In the genomic region with DNA sequence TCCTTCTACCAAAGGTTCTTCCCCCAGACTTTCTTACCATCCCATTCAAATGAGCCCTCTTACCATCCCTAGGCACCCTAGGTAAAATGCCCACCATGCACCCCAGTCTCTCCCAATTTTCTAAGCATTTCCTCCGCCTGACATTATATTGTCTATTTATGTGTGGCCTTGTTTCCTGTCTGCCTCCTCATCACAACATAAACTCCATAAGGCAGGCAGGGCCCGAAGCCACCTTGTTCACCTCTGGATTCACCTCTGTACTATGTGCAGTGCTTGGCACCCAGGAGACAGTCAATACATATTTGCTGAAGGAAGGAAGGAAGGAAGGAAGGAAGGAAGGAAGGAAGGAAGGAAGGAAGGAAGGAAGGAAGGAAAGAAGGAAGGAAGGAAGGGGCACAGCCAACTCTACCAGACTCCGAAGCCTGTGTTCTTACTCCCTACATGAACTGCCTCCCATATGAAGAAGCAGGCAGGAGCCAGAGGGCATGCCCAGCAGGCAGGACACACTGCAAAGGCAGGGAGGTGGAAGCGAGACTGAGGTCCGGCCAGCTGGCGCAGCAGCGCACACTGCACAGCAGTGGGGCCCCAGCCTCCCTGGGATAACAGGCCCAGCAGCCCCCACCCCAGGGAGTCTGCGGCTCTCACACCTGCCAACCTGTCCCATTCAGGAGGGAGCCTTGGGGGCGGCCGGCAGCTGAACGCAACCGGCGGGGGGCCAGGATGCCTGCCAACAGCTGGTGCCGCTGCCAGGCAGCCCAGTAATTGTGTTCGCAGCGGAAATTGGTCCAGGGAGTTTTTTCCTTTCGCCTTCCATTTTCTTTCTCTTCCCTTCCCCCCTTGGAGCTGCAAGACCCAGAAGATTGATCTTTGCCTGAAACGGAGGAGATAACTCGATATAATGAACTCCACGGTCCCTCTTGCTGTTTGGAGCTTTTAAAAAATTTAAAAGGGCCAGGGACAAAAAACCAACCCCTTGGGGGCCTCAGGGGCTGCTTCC, we compare ENCODE assay signal across 17 cellular contexts.
DNase-seq lines count a peak whose midpoint lies in the region; ATAC-seq and TF ChIP-seq lines count a peak whose summit lies in the region.
"Had no signal": no experiment of that assay in that cellular context is flagged by ENCODE, and none has a peak within 500 bp of the region (broad histone marks: within the 10 kb centered on the region; RNA-seq: fewer than 3 reads in every experiment).

No MANE protein-coding gene starts in this region.

- peaks cover 4% of the 10 kb centered on the region for H3K4me1 Mint-ChIP-seq in CD14-positive monocyte
- H3K4me1 Mint-ChIP-seq: central memory CD8-positive, alpha-beta T cell had no signal

- DNase-seq in NCI-H1092 (lab: John Stamatoyannopoulos, UW) (peak; percentile 88), NCI-H2227 treated with DMSO at 0.1 percent for 48 hours (lab: John Stamatoyannopoulos, UW) (peak; percentile 48), cerebellar cortex (ENCODE audit: low spot score) (peak; percentile 58), CD14-positive monocyte (ENCODE audit: low spot score) (no peak), lower leg skin (ENCODE audit: low spot score in 2 of 2) (no peak)
- DNase-seq: ACHN; HFFc6; PC-9; stimulated activated CD8-positive, alpha-beta memory T cell treated with anti-CD3 and anti-CD28 coated beads, Interleukin-4, amount 100 ng/mL, for 48 hours; thyroid gland had no signal

- 0 out of 2 replicates have a peak overlapping the region, but pooled peaks have one; percentile 9 for H3K4me2 ChIP-seq in BLaER1
- H3K4me2 ChIP-seq: PC-9 had no signal

- H3K27ac Mint-ChIP-seq in CD14-positive monocyte = no peak overlapping the region
- H3K27ac Mint-ChIP-seq: activated naive CD8-positive, alpha-beta T cell; HFFc6 had no signal

- no peaks in the 10 kb centered on the region for H3K9me3 ChIP-seq in BLaER1
- H3K9me3 ChIP-seq: gastroesophageal sphincter, thyroid gland had no signal

- peaks cover 2 to 12% (median 5%) of the 10 kb centered on the region in 3 donors for H3K27me3 Mint-ChIP-seq in CD14-positive monocyte (ENCODE audit: low read depth in 3 of 3)
- H3K27me3 Mint-ChIP-seq: activated naive CD8-positive, alpha-beta T cell had no signal

- intact Hi-C loops in CD14-positive monocyte (cut with micrococcal nuclease) (no loop called here), lower leg skin (cut with DNase I; ENCODE audit: low total_unique reads) (no loop called here)

- H3K4me3 Mint-ChIP-seq in CD14-positive monocyte = no peak overlapping the region
- H3K4me3 Mint-ChIP-seq: activated naive CD8-positive, alpha-beta T cell; central memory CD8-positive, alpha-beta T cell; HFFc6 had no signal

- H3K27ac ChIP-seq in BLaER1 = no peak overlapping the region
- H3K27ac ChIP-seq: gastroesophageal sphincter, PC-9, thyroid gland had no signal

- WGBS in lower leg skin, 2 donors = 48% methylated on average over 19 of the region's 20 CpGs

- no peaks in the 10 kb centered on the region for H3K36me3 ChIP-seq in BLaER1
- H3K36me3 ChIP-seq: gastroesophageal sphincter, thyroid gland had no signal

- H3K36me3 Mint-ChIP-seq in CD14-positive monocyte = no peaks in the 10 kb centered on the region
- H3K36me3 Mint-ChIP-seq: activated naive CD8-positive, alpha-beta T cell had no signal

- TF ChIP-seq POLR2A in lower leg skin (IDR thresholded peaks at IDR 0.05) = no peak

- H3K4me3 ChIP-seq in BLaER1 (no peak overlapping the region), lower leg skin (ENCODE audit: low read depth, poor library complexity, severe bottlenecking) (no peak overlapping the region)
- H3K4me3 ChIP-seq: gastroesophageal sphincter, PC-9, thyroid gland had no signal

- no peak for ATAC-seq in GM18861 (IDR thresholded peaks at IDR 0.05; ENCODE audit: unreplicated experiment)
- ATAC-seq in GM19395 (IDR thresholded peaks at IDR 0.05; ENCODE audit: unreplicated experiment) = no peak
- ATAC-seq: activated CD4-positive, CD25-positive, alpha-beta regulatory T cell treated with anti-CD3 and anti-CD28 coated beads, Interleukin-2, amount 50 U/mL, for 24 hours; gastroesophageal sphincter had no signal

- H4K20me1 ChIP-seq in BLaER1 = peaks cover 42% of the 10 kb centered on the region

- H3K9ac ChIP-seq in BLaER1 = no peak overlapping the region

- H3K9me3 Mint-ChIP-seq in CD14-positive monocyte = no peaks in the 10 kb centered on the region
- H3K9me3 Mint-ChIP-seq: central memory CD8-positive, alpha-beta T cell; HFFc6 had no signal

- H3K27me3 ChIP-seq in BLaER1 = peaks cover 46% of the 10 kb centered on the region
- H3K27me3 ChIP-seq: thyroid gland had no signal

- TF ChIP-seq CTCF in CD14-positive monocyte (IDR thresholded peaks at IDR 0.05) (no peak), lower leg skin (IDR thresholded peaks at IDR 0.05) (no peak)

- peaks cover 22% of the 10 kb centered on the region for H3K4me1 ChIP-seq in BLaER1
- H3K4me1 ChIP-seq: gastroesophageal sphincter, thyroid gland had no signal

Comparison
In these comparisons a context has a peak if more than half of its experiments do, and no peak if none do; other contexts are left out.
1. DNase-seq: peak in NCI-H1092 (single experiment), NCI-H2227 treated with DMSO at 0.1 percent for 48 hours (single experiment) and cerebellar cortex (single experiment); none in CD14-positive monocyte (single experiment) and lower leg skin (0 of 2).